2 cellular contexts compared by ENCODE assay signal in genomic region chr10:24153537-24153936, GRCh38.
TF ChIP-seq lines count a peak whose summit lies in the region.

No MANE protein-coding gene starts in this region.

TF ChIP-seq in GM23338, 12 proteins besides CTCF, POLR2A, EP300 and RAD21 (continued from another document):
- TF ChIP-seq ZNF462 (CRISPR knock-in tag; IDR thresholded peaks at IDR 0.05) (no peak), JUNB (IDR thresholded peaks at IDR 0.05; ENCODE audit: unreplicated experiment) (no peak), NANOG (IDR thresholded peaks at IDR 0.05; ENCODE audit: borderline replicate concordance) (no peak), REST (IDR thresholded peaks at IDR 0.05; ENCODE audit: unreplicated experiment) (no peak), ETS1 (IDR thresholded peaks at IDR 0.05) (no peak)
TF ChIP-seq in GM23338: peak in this region for 0.

TF ChIP-seq in SK-N-SH, 30 proteins besides CTCF, POLR2A, EP300 and RAD21 (continued from another document):
- TF ChIP-seq TEAD4 (IDR thresholded peaks at IDR 0.05; ENCODE audit: borderline replicate concordance, insufficient read depth), result peak; percentile 56; the same call in 1 of the 2 replicates
- no peak for TF ChIP-seq MAX (IDR thresholded peaks at IDR 0.05; ENCODE audit: low read depth)
- TF ChIP-seq FOXJ3 (CRISPR knock-in tag; IDR thresholded peaks at IDR 0.05), result no peak
- peak; percentile 81 for TF ChIP-seq PBX3 (IDR thresholded peaks at IDR 0.05)
- no peak for TF ChIP-seq USF1 (IDR thresholded peaks at IDR 0.05; ENCODE audit: borderline replicate concordance, low read depth)
- TF ChIP-seq CHD2 (IDR thresholded peaks at IDR 0.05; ENCODE audit: low read length, partially characterized antibody), result no peak
- peak; percentile 57 for TF ChIP-seq TCF12 (IDR thresholded peaks at IDR 0.05)
- TF ChIP-seq FOXM1 (IDR thresholded peaks at IDR 0.05; ENCODE audit: low read depth), result 0 out of 2 replicates have a peak, but pooled peaks have one; percentile 40
- TF ChIP-seq NRF1 (IDR thresholded peaks at IDR 0.05; ENCODE audit: low read depth, low read length), result no peak
